Comparison of ENCODE assay signal across 2 cellular contexts in genomic region chr1:29105822-29106221, GRCh38.
TF ChIP-seq lines count a peak whose summit lies in the region.

No MANE protein-coding gene starts in this region.

TF ChIP-seq in K562, 482 proteins besides CTCF, POLR2A, EP300 and RAD21 (continued from another document and continues in another):
- no peak for TF ChIP-seq RAD51 (IDR thresholded peaks at IDR 0.05; ENCODE audit: borderline replicate concordance, low read depth)
- TF ChIP-seq RBFOX2 (IDR thresholded peaks at IDR 0.05; ENCODE audit: low read depth, low read length) = no peak
- no peak for TF ChIP-seq TAF1 (IDR thresholded peaks at IDR 0.05; ENCODE audit: control insufficient read depth, extremely low read depth, insufficient read depth, low read length, severe bottlenecking)
- no peak for TF ChIP-seq CBX5 (IDR thresholded peaks at IDR 0.05; ENCODE audit: borderline replicate concordance, low read depth)
- TF ChIP-seq ZNF239 (CRISPR knock-in tag; IDR thresholded peaks at IDR 0.05) = peak; percentile 24; the same call in 1 of the 2 replicates
- peak; percentile 61; the same call in 1 of the 2 replicates for TF ChIP-seq MTA1 (IDR thresholded peaks at IDR 0.05; ENCODE audit: borderline replicate concordance)
- no peak for TF ChIP-seq JUNB (CRISPR knock-in tag; conservative IDR thresholded peaks at IDR 0.05)
- no peak for TF ChIP-seq GTF2A2 (tag; IDR thresholded peaks at IDR 0.05)
- no peak for TF ChIP-seq ARHGAP35 (IDR thresholded peaks at IDR 0.05; ENCODE audit: partially characterized antibody)
- no peak for TF ChIP-seq CBX3 (IDR thresholded peaks at IDR 0.05; ENCODE audit: borderline replicate concordance in 1 of 2, low read length in 2 of 2)
- TF ChIP-seq THRB (CRISPR knock-in tag; conservative IDR thresholded peaks at IDR 0.05) = no peak
- no peak for TF ChIP-seq ZNF407 (IDR thresholded peaks at IDR 0.05; ENCODE audit: low read depth)
- TF ChIP-seq LARP7 (IDR thresholded peaks at IDR 0.05) = no peak
- TF ChIP-seq FUS (optimal IDR thresholded peaks at IDR 0.05; ENCODE audit: low read depth, low read length) = no peak
- no peak for TF ChIP-seq MAZ (CRISPR knock-in tag; conservative IDR thresholded peaks at IDR 0.05 in 1 of 2, IDR thresholded peaks at IDR 0.05 in 1 of 2)
- no peak for TF ChIP-seq ZKSCAN8 (CRISPR knock-in tag; IDR thresholded peaks at IDR 0.05)
- TF ChIP-seq SMARCC2 (IDR thresholded peaks at IDR 0.05; ENCODE audit: low read depth) = no peak
- TF ChIP-seq FOSL1 (tag; conservative IDR thresholded peaks at IDR 0.05) = peak; percentile 65
- TF ChIP-seq TCF7L2 (IDR thresholded peaks at IDR 0.05; ENCODE audit: low read depth, low read length) = no peak
- TF ChIP-seq MAFG (tag; conservative IDR thresholded peaks at IDR 0.05) = no peak
- no peak for TF ChIP-seq ZNF436 (CRISPR knock-in tag; IDR thresholded peaks at IDR 0.05)
- no peak for TF ChIP-seq ZNF639 (CRISPR knock-in tag; conservative IDR thresholded peaks at IDR 0.05 in 1 of 2, IDR thresholded peaks at IDR 0.05 in 1 of 2)
- TF ChIP-seq FOXP1 (CRISPR knock-in tag; IDR thresholded peaks at IDR 0.05) = no peak
- 0 out of 2 replicates have a peak, but pooled peaks have one; percentile 18 for TF ChIP-seq ADNP (tag; IDR thresholded peaks at IDR 0.05)

TF ChIP-seq in HepG2, 621 proteins besides CTCF, POLR2A, EP300 and RAD21 (continued from another document and continues in another):
- no peak for TF ChIP-seq ZNF33B (CRISPR knock-in tag; IDR thresholded peaks at IDR 0.05)
- TF ChIP-seq SRSF9 (IDR thresholded peaks at IDR 0.05; ENCODE audit: borderline replicate concordance, insufficient read depth, low read depth, low read length, poor library complexity, severe bottlenecking) = no peak
- no peak for TF ChIP-seq ZSCAN31 (CRISPR knock-in tag; IDR thresholded peaks at IDR 0.05; ENCODE audit: low read depth)
- no peak for TF ChIP-seq NCOA1 (CRISPR knock-in tag; IDR thresholded peaks at IDR 0.05)
- TF ChIP-seq HNRNPH1 (optimal IDR thresholded peaks at IDR 0.05; ENCODE audit: low read depth, low read length) = no peak
- TF ChIP-seq FOXP4 (CRISPR knock-in tag; IDR thresholded peaks at IDR 0.05) = peak; percentile 74
- no peak for TF ChIP-seq ZNF878 (CRISPR knock-in tag; IDR thresholded peaks at IDR 0.05)
- TF ChIP-seq ZNF10 (CRISPR knock-in tag; IDR thresholded peaks at IDR 0.05; ENCODE audit: borderline replicate concordance, low read depth) = no peak
- no peak for TF ChIP-seq ARHGAP35 (CRISPR knock-in tag; IDR thresholded peaks at IDR 0.05; ENCODE audit: borderline replicate concordance)
- no peak for TF ChIP-seq PBX3 (CRISPR knock-in tag; IDR thresholded peaks at IDR 0.05; ENCODE audit: borderline replicate concordance)
- no peak for TF ChIP-seq ZNF276 (CRISPR knock-in tag; IDR thresholded peaks at IDR 0.05; ENCODE audit: low read depth)
- TF ChIP-seq KAT7 (CRISPR knock-in tag; IDR thresholded peaks at IDR 0.05; ENCODE audit: borderline replicate concordance) = no peak
- TF ChIP-seq PHF5A (CRISPR knock-in tag; IDR thresholded peaks at IDR 0.05; ENCODE audit: low read depth, unreplicated experiment) = no peak
- peak; percentile 74; the same call in 1 of the 2 replicates for TF ChIP-seq SIX4 (CRISPR knock-in tag; IDR thresholded peaks at IDR 0.05)
- no peak for TF ChIP-seq CEBPZ (IDR thresholded peaks at IDR 0.05; ENCODE audit: low read length)
- TF ChIP-seq DDIT3 (CRISPR knock-in tag; IDR thresholded peaks at IDR 0.05) = no peak
- peak; percentile 56; the same call in 1 of the 2 replicates for TF ChIP-seq SOX5 (CRISPR knock-in tag; IDR thresholded peaks at IDR 0.05; ENCODE audit: borderline replicate concordance)
- no peak for TF ChIP-seq ZNF30 (CRISPR knock-in tag; IDR thresholded peaks at IDR 0.05)
- TF ChIP-seq ZNF510 (CRISPR knock-in tag; IDR thresholded peaks at IDR 0.05; ENCODE audit: low read depth) = no peak
- no peak for TF ChIP-seq ZNF597 (CRISPR knock-in tag; IDR thresholded peaks at IDR 0.05)
- no peak for TF ChIP-seq NCOA5 (CRISPR knock-in tag; IDR thresholded peaks at IDR 0.05)
- no peak for TF ChIP-seq ZNF703 (CRISPR knock-in tag; IDR thresholded peaks at IDR 0.05; ENCODE audit: borderline replicate concordance)
- no peak for TF ChIP-seq ZNF24 (IDR thresholded peaks at IDR 0.05)
- no peak for TF ChIP-seq ZNF883 (CRISPR knock-in tag; IDR thresholded peaks at IDR 0.05; ENCODE audit: not compliant biosample characterization)
- TF ChIP-seq DNMT1 (CRISPR knock-in tag; IDR thresholded peaks at IDR 0.05) = no peak
- TF ChIP-seq NFKB2 (CRISPR knock-in tag; IDR thresholded peaks at IDR 0.05; ENCODE audit: borderline replicate concordance) = no peak
- no peak for TF ChIP-seq ZNF17 (CRISPR knock-in tag; IDR thresholded peaks at IDR 0.05)
- no peak for TF ChIP-seq ZNF318 (CRISPR knock-in tag; IDR thresholded peaks at IDR 0.05)
- TF ChIP-seq PTBP1 (IDR thresholded peaks at IDR 0.05; ENCODE audit: low read depth, low read length, poor library complexity, severe bottlenecking) = no peak
- no peak for TF ChIP-seq KDM2A (CRISPR knock-in tag; IDR thresholded peaks at IDR 0.05; ENCODE audit: borderline replicate concordance, low read depth)
- no peak for TF ChIP-seq ZZZ3 (CRISPR knock-in tag; IDR thresholded peaks at IDR 0.05; ENCODE audit: borderline replicate concordance)
- no peak for TF ChIP-seq ZBTB21 (CRISPR knock-in tag; IDR thresholded peaks at IDR 0.05)
- no peak for TF ChIP-seq XRCC5 (optimal IDR thresholded peaks at IDR 0.05; ENCODE audit: low read length)
